ENCODE assay signal across 9 cellular contexts in genomic region chr20:32626859-32627636, GRCh38. TPM values are rescaled to one million over a fixed set of nuclear protein-coding genes. Genes with fewer than 3 reads are reported as not detected.
DNase-seq lines count a peak whose midpoint lies in the region; ATAC-seq lines count a peak whose summit lies in the region.
"Had no signal": no experiment of that assay in that cellular context is flagged by ENCODE, and none has a peak within 500 bp of the region (broad histone marks: within the 10 kb centered on the region; RNA-seq: fewer than 3 reads in every experiment).

No MANE protein-coding gene starts in this region.

- H3K9ac ChIP-seq in NT2/D1 (ENCODE audit: insufficient read length, low read depth): peak overlapping the region; percentile 42

- peaks cover 8% of the 10 kb centered on the region for H3K4me1 ChIP-seq in NT2/D1 (ENCODE audit: insufficient read depth, insufficient read length)
- H3K4me1 ChIP-seq in thymus (ENCODE audit: control insufficient read depth, insufficient read depth, low read length): peaks cover 16% of the 10 kb centered on the region

- H3K4me3 ChIP-seq in NT2/D1 (ENCODE audit: insufficient read length, low read depth) (no peak overlapping the region), thymus (ENCODE audit: low read length) (no peak overlapping the region)
- H3K4me3 ChIP-seq: lower lobe of right lung had no signal

- DNase-seq in DMS79 (lab: John Stamatoyannopoulos, UW) (peak; percentile 85), NT2/D1 (ENCODE audit: low read depth, low spot score) (no peak), left ventricle myocardium superior (peak; percentile 45), COLO829 (ENCODE audit: low spot score) (no peak), ACHN (no peak), foreskin melanocyte (no peak)
- DNase-seq: lower lobe of right lung had no signal

- H3K36me3 ChIP-seq in NT2/D1 (ENCODE audit: insufficient read depth, insufficient read length, low read length): no peaks in the 10 kb centered on the region
- no peaks in the 10 kb centered on the region for H3K36me3 ChIP-seq in thymus (ENCODE audit: control insufficient read depth, insufficient read depth)
- H3K36me3 ChIP-seq: lower lobe of right lung had no signal

- H3K9me3 ChIP-seq in NT2/D1 (ENCODE audit: insufficient read depth, low read length): no peaks in the 10 kb centered on the region
- H3K9me3 ChIP-seq in thymus (ENCODE audit: control insufficient read depth): no peaks in the 10 kb centered on the region
- H3K9me3 ChIP-seq: lower lobe of right lung had no signal

- peak overlapping the region; percentile 2 for H3K27ac ChIP-seq in thymus (ENCODE audit: low read depth)
- H3K27ac ChIP-seq: lower lobe of right lung had no signal

- WGBS in thymus: 4% methylated on average over 26 of the region's 26 CpGs

- H3K27me3 ChIP-seq in NT2/D1 (ENCODE audit: insufficient read depth, insufficient read length) (no peaks in the 10 kb centered on the region), thymus (ENCODE audit: control insufficient read depth, insufficient read depth) (peaks cover 2% of the 10 kb centered on the region)

- in situ Hi-C loops in ACHN (cut with HindIII; ENCODE audit: low pct_ligation_motif_present, low pct_unique_long_range_greater_than_20kb, low sequenced_read_pairs): loop anchor here (25.0 kb wide), 1 partner anchor 115 kb away; no protein-coding TSS in a partner anchor

- intact Hi-C loops in left ventricle myocardium superior (cut with micrococcal nuclease): no loop called here

- ATAC-seq in HG03135 (IDR thresholded peaks at IDR 0.05; ENCODE audit: unreplicated experiment): peak; percentile 39
- ATAC-seq in left ventricle myocardium superior: peak; percentile 68

RNA-seq across cellular contexts. Expression of gene NOL4L, which starts 41.9 kb away (rescaled TPM):
- 5.2 TPM for total RNA-seq in left ventricle myocardium superior
- polyA plus RNA-seq in thymus: 14.1 TPM

RNA-seq across cellular contexts. Expression of gene C20orf203, which starts 46.7 kb away (rescaled TPM):
- not detected for total RNA-seq in left ventricle myocardium superior
- polyA plus RNA-seq in thymus: 0.23 TPM
- total RNA-seq: lower lobe of right lung had no signal

Comparison
In these comparisons a context has a peak if more than half of its experiments do, and no peak if none do; other contexts are left out.
1. DNase-seq: peak in DMS79 (single experiment) and left ventricle myocardium superior (single experiment); none in NT2/D1 (single experiment), COLO829 (single experiment), ACHN (single experiment) and foreskin melanocyte (single experiment).